Comparison of ENCODE assay signal across 26 cellular contexts in the genomic region with DNA sequence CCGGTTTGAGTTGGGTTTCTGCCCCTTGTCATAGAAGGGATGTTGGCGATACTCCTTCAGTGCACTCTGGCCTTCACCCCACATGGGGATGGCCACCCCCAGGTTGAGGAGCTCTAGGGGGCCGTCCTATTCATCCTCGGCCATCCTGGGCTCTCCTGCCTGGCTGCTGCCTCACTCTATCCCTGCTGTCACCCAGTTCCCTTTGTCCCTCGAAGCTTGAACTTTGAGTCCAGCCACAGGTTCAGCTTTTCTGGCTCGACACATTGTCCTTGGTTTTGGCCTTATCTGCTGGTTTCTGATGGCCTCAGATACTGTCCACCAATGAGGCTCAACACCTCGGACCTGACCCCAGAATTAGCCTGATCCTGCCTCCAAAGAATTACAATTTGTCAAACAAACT. TPM values are rescaled to one million over a fixed set of nuclear protein-coding genes. Genes with fewer than 3 reads are reported as not detected.
"Had no signal": no experiment of that assay in that cellular context is flagged by ENCODE, and none has a peak within 500 bp of the region (broad histone marks: within the 10 kb centered on the region; RNA-seq: fewer than 3 reads in every experiment).

No MANE protein-coding gene starts in this region.

- H3K4me1 Mint-ChIP-seq: immature natural killer cell, natural killer cell had no signal

- H3K9me3 ChIP-seq: body of pancreas, left lung, neutrophil, pancreas, psoas muscle, tibial nerve, uterus had no signal

- H3K27me3 Mint-ChIP-seq: activated naive CD4-positive, alpha-beta T cell treated with anti-CD3 and anti-CD28 coated beads, Interleukin-2, amount 50 U/mL, for 24 hours had no signal

- H3K36me3 Mint-ChIP-seq: activated naive CD4-positive, alpha-beta T cell treated with anti-CD3 and anti-CD28 coated beads, Interleukin-2, amount 50 U/mL, for 24 hours; immature natural killer cell; natural killer cell had no signal

- H3K27ac ChIP-seq: body of pancreas, cardiac muscle cell, foreskin keratinocyte, hepatocyte, left lung, neutrophil, pancreas, psoas muscle, skin epidermis, tibial nerve, uterus had no signal

- ATAC-seq: body of pancreas; foreskin keratinocyte; left lung; natural killer cell; pancreas; psoas muscle; right cardiac atrium; stimulated activated naive CD8-positive, alpha-beta T cell treated with anti-CD3 and anti-CD28 coated beads, Interleukin-15, amount 100 ng/mL, for 72 hours had no signal

- H3K36me3 ChIP-seq: cardiac muscle cell, left lung, neutrophil, pancreas, tibial nerve, uterus had no signal

- H3K79me2 ChIP-seq: hepatocyte had no signal

- H3K27ac Mint-ChIP-seq: activated naive CD4-positive, alpha-beta T cell treated with anti-CD3 and anti-CD28 coated beads, Interleukin-2, amount 50 U/mL, for 24 hours; dendritic cell treated with granulocyte-macrophage colony-stimulating factor and Interleukin-4, amounts not matched to agents 40 ng/mL and 50 ng/mL, for 4 days; immature natural killer cell; natural killer cell; stimulated activated naive CD8-positive, alpha-beta T cell treated with anti-CD3 and anti-CD28 coated beads, Interleukin-15, amount 100 ng/mL, for 72 hours had no signal

- H3K4me1 ChIP-seq: foreskin keratinocyte, pancreas, psoas muscle, uterus had no signal

- H3K4me3 Mint-ChIP-seq: activated naive CD4-positive, alpha-beta T cell treated with anti-CD3 and anti-CD28 coated beads, Interleukin-2, amount 50 U/mL, for 24 hours; dendritic cell treated with granulocyte-macrophage colony-stimulating factor and Interleukin-4, amounts not matched to agents 40 ng/mL and 50 ng/mL, for 4 days; immature natural killer cell; natural killer cell; stimulated activated naive CD8-positive, alpha-beta T cell treated with anti-CD3 and anti-CD28 coated beads, Interleukin-15, amount 100 ng/mL, for 72 hours had no signal

- H3K27me3 ChIP-seq: body of pancreas, cardiac muscle cell, hepatocyte, left lung, pancreas, uterus had no signal

- FAIRE-seq: pancreas had no signal

- H3K9me3 Mint-ChIP-seq: activated naive CD4-positive, alpha-beta T cell treated with anti-CD3 and anti-CD28 coated beads, Interleukin-2, amount 50 U/mL, for 24 hours; dendritic cell treated with granulocyte-macrophage colony-stimulating factor and Interleukin-4, amounts not matched to agents 40 ng/mL and 50 ng/mL, for 4 days; immature natural killer cell; natural killer cell; stimulated activated naive CD8-positive, alpha-beta T cell treated with anti-CD3 and anti-CD28 coated beads, Interleukin-15, amount 100 ng/mL, for 72 hours had no signal

- H3K4me3 ChIP-seq: body of pancreas, cardiac muscle cell, hepatocyte, left lung, pancreas, psoas muscle, skin epidermis, tibial nerve, uterus had no signal

- H3K4me2 ChIP-seq: hepatocyte had no signal

- H2AFZ ChIP-seq: hepatocyte had no signal

- DNase-seq: activated CD4-positive, alpha-beta T cell treated with anti-CD3 and anti-CD28 coated beads for 4 hours; activated CD4-positive, alpha-beta T cell treated with anti-CD3 and anti-CD28 coated beads, Interleukin-2, amount 50 U/mL, for 48 hours; activated CD4-positive, CD25-positive, alpha-beta regulatory T cell; activated CD8-positive, alpha-beta memory T cell treated with anti-CD3 and anti-CD28 coated beads, Interleukin-2, amount 50 U/mL, for 48 hours; activated T-cell treated with anti-CD3 and anti-CD28 coated beads, Interleukin-2, amount 50 U/mL, for 48 hours; body of pancreas; effector CD4-positive, alpha-beta T cell; foreskin keratinocyte; immature natural killer cell; left lung; midbrain; natural killer cell; pancreas; psoas muscle; right cardiac atrium; stimulated activated CD4-positive, alpha-beta T cell treated with anti-CD3 and anti-CD28 coated beads, Interleukin-1b, Interleukin-23, amount 100 ng/mL, for 48 hours; stimulated activated naive CD8-positive, alpha-beta T cell treated with anti-CD3 and anti-CD28 coated beads, Interleukin-15, amount 100 ng/mL, for 72 hours; T1000 had no signal

RNA-seq across cellular contexts. Expression of gene C14orf132, which starts 58.6 kb away (rescaled TPM):
- polyA plus RNA-seq: immature natural killer cell had no signal
